ENCODE assay signal across 20 cellular contexts in the genomic region with DNA sequence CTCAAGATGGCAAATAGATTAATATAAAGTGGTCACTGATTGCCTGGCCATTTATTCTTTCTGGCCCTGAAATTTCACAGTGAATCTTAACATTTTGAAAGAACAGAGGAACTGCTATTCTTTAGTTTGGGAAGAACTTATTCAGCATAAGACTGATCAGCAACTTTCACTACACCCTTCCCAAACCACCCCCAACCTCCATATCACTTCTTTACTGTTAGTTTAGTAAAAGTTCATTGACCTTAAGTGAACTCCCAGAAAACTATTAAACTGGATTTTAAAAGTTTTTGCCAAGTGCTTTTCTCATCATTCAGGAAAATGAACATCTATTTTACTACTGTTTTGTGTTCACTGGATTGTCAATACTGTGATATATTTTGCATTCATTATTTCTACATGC.
"Had no signal": no experiment of that assay in that cellular context is flagged by ENCODE, and none has a peak within 500 bp of the region (broad histone marks: within the 10 kb centered on the region; RNA-seq: fewer than 3 reads in every experiment).

No MANE protein-coding gene starts in this region.

- H3K4me3 ChIP-seq: coronary artery, dorsolateral prefrontal cortex, left ventricle myocardium inferior, lung, psoas muscle, stomach, uterus had no signal

- FAIRE-seq: frontal cortex, keratinocyte had no signal

- H3K27ac ChIP-seq: coronary artery, dorsolateral prefrontal cortex, left ventricle myocardium inferior, parathyroid adenoma, psoas muscle, stomach had no signal

- H3K9ac ChIP-seq: parathyroid adenoma had no signal

- DNase-seq: dorsolateral prefrontal cortex; effector CD8-positive, alpha-beta T cell; glutamatergic neuron; left ventricle myocardium inferior; mesenchymal stem cell; psoas muscle; retina; stimulated activated CD4-positive, alpha-beta T cell treated with anti-CD3 and anti-CD28 coated beads, Interleukin-2, amount 100 ng/mL, for 24 hours; stimulated activated CD4-positive, alpha-beta T cell treated with anti-CD3 and anti-CD28 coated beads, Interleukin-4, amount 100 ng/mL, for 4 hours; stimulated activated naive CD4-positive, alpha-beta T cell; stomach; uterus had no signal

- ATAC-seq: esophagus mucosa; natural killer cell treated with Interleukin-12 subunit alpha and Interleukin-12 subunit beta and Interleukin-15 and Interleukin-18, amount 100 ng/mL, for 72 hours; psoas muscle; sciatic nerve had no signal

- H3K36me3 ChIP-seq: left ventricle myocardium inferior, stomach, uterus had no signal

- H3K9me3 ChIP-seq: left ventricle myocardium inferior, psoas muscle, stomach, uterus had no signal

- H3K27me3 ChIP-seq: dorsolateral prefrontal cortex, stomach, uterus had no signal

- H3K4me1 ChIP-seq: uterus had no signal
